9 cellular contexts compared by ENCODE assay signal in genomic region chr10:3775671-3776551, GRCh38. TPM values are rescaled to one million over a fixed set of nuclear protein-coding genes. Genes with fewer than 3 reads are reported as not detected.
DNase-seq lines count a peak whose midpoint lies in the region; ATAC-seq and TF ChIP-seq lines count a peak whose summit lies in the region.
"Had no signal": no experiment of that assay in that cellular context is flagged by ENCODE, and none has a peak within 500 bp of the region (broad histone marks: within the 10 kb centered on the region; RNA-seq: fewer than 3 reads in every experiment).

No MANE protein-coding gene starts in this region.

- no peak overlapping the region for H3K4me2 ChIP-seq in mammary epithelial cell (ENCODE audit: insufficient read depth, low read depth, low read length)

- DNase-seq in NT2/D1 (ENCODE audit: low read depth, low spot score) (peak; percentile 36), mammary epithelial cell (peak; percentile 75), kidney tubule cell (ENCODE audit: low spot score) (peak; percentile 59), NCI-H128 (lab: John Stamatoyannopoulos, UW; ENCODE audit: unreplicated experiment) (no peak), NCI-H2196 (lab: John Stamatoyannopoulos, UW; ENCODE audit: unreplicated experiment) (no peak)

- peaks cover 31% of the 10 kb centered on the region for H3K79me2 ChIP-seq in mammary epithelial cell (ENCODE audit: insufficient read depth, low read length)

- ATAC-seq in GM18505 (IDR thresholded peaks at IDR 0.05; ENCODE audit: unreplicated experiment) (no peak), GM18867 (IDR thresholded peaks at IDR 0.05; ENCODE audit: unreplicated experiment) (no peak)

- no peak for TF ChIP-seq CTCF in mammary epithelial cell (conservative IDR thresholded peaks at IDR 0.05 in 1 of 2, IDR thresholded peaks at IDR 0.05 in 1 of 2; ENCODE audit: extremely low read depth in 1 of 2, insufficient read depth in 1 of 2, low read depth in 1 of 2, low read length in 2 of 2)

- no peak overlapping the region for H2AFZ ChIP-seq in mammary epithelial cell (ENCODE audit: low read depth, low read length)

- no peaks in the 10 kb centered on the region for H3K9me3 ChIP-seq in NT2/D1 (ENCODE audit: insufficient read depth, low read length)
- no peaks in the 10 kb centered on the region for H3K9me3 ChIP-seq in mammary epithelial cell (replicated peaks; ENCODE audit: insufficient read depth, low read length)
- H3K9me3 ChIP-seq in subcutaneous abdominal adipose tissue (ENCODE audit: control insufficient read depth in 5 of 5, low read length in 5 of 5) = no peaks in the 10 kb centered on the region
- H3K9me3 ChIP-seq: ovary had no signal

- WGBS in mammary epithelial cell (ENCODE audit: low coverage, missing lambda C conversion rate) = 28% methylated on average over 9 of the region's 9 CpGs

- no TSS peak for BruUV-seq in mammary epithelial cell (replicated peaks; lab: Mats Ljungman, UMichigan)

- H3K4me3 ChIP-seq in NT2/D1 (ENCODE audit: insufficient read length, low read depth) (no peak overlapping the region), mammary epithelial cell (replicated peaks in 1 of 3; ENCODE audit: insufficient read depth in 1 of 3, low read depth in 2 of 3, low read length in 3 of 3) (no peak overlapping the region), subcutaneous abdominal adipose tissue (ENCODE audit: low read depth in 1 of 5, low read length in 5 of 5) (peak overlapping the region in 1 of 5 donors; percentile 13)
- H3K4me3 ChIP-seq: ovary had no signal

- H3K27ac ChIP-seq in mammary epithelial cell (ENCODE audit: insufficient read depth, low read depth, low read length) (peak overlapping the region; percentile 69), subcutaneous abdominal adipose tissue (ENCODE audit: low read depth, low read length) (peak overlapping the region; percentile 100)

- CTCF ChIA-PET in mammary epithelial cell (lab: Charles Lee; ENCODE audit: low non-redundant PET) = no interaction called here

- intact Hi-C loops in mammary epithelial cell (cut with micrococcal nuclease) = loop anchor here (1.0 to 10.0 kb wide), 6 partner anchors 13 to 579 kb away; no protein-coding TSS in a partner anchor

- H4K20me1 ChIP-seq in mammary epithelial cell (ENCODE audit: insufficient read depth, low read length) = no peaks in the 10 kb centered on the region

- H3K9ac ChIP-seq in NT2/D1 (ENCODE audit: insufficient read length, low read depth) (no peak overlapping the region), mammary epithelial cell (ENCODE audit: insufficient read depth, low read length) (no peak overlapping the region), subcutaneous abdominal adipose tissue (ENCODE audit: low read length in 5 of 5) (peak overlapping the region in 4 of 5 donors; percentile 28 to 68 (median 46))

- H3K27me3 ChIP-seq in NT2/D1 (ENCODE audit: insufficient read depth, insufficient read length) (no peaks in the 10 kb centered on the region), mammary epithelial cell (ENCODE audit: insufficient read depth, low read length) (no peaks in the 10 kb centered on the region), subcutaneous abdominal adipose tissue (ENCODE audit: control insufficient read depth in 5 of 5, insufficient read depth in 4 of 5, low read length in 5 of 5) (no peaks in the 10 kb centered on the region)
- H3K27me3 ChIP-seq: ovary had no signal

- in situ Hi-C loops in mammary epithelial cell (cut with MboI; ENCODE audit: low sequenced_read_pairs in 2 of 2) = loop anchor here (10.0 to 25.0 kb wide), 2 partner anchors 581 to 886 kb away; no protein-coding TSS in a partner anchor

- TF ChIP-seq POLR2A in GM18505 (IDR thresholded peaks at IDR 0.05; ENCODE audit: borderline replicate concordance, extremely low read depth, insufficient read depth, insufficient read length) = peak; percentile 43

- H3K4me1 ChIP-seq in NT2/D1 (ENCODE audit: insufficient read depth, insufficient read length) (peaks cover 10% of the 10 kb centered on the region), mammary epithelial cell (ENCODE audit: insufficient read depth, low read length) (peaks cover 46% of the 10 kb centered on the region), subcutaneous abdominal adipose tissue (ENCODE audit: control insufficient read depth in 5 of 5, insufficient read depth in 5 of 5, low read length in 5 of 5) (peaks cover 15 to 57% (median 53%) of the 10 kb centered on the region in 5 donors)

- H3K36me3 ChIP-seq in NT2/D1 (ENCODE audit: insufficient read depth, insufficient read length, low read length) = peaks cover 50% of the 10 kb centered on the region
- peaks cover 18% of the 10 kb centered on the region for H3K36me3 ChIP-seq in mammary epithelial cell (ENCODE audit: insufficient read depth, low read length)
- H3K36me3 ChIP-seq in subcutaneous abdominal adipose tissue (ENCODE audit: control insufficient read depth in 5 of 5, insufficient read depth in 5 of 5, low read length in 5 of 5) = peaks cover 10 to 67% (median 48%) of the 10 kb centered on the region in 5 donors
- H3K36me3 ChIP-seq: ovary had no signal

- dilution Hi-C loops in mammary epithelial cell (cut with HindIII; ENCODE audit: low sequenced_read_pairs) = no loop called here

RNA-seq across cellular contexts. Expression of gene KLF6, which starts 9.1 kb away (rescaled TPM):
- total RNA-seq in mammary epithelial cell = 100 to 1,000 TPM in 1 of 2 donors, 10 to 100 TPM in 1; 95.4 to 268 TPM
- 125 TPM for polyA plus RNA-seq in mammary epithelial cell
- 330 TPM for polyA minus RNA-seq in mammary epithelial cell

Comparison
In these comparisons a context has a peak if more than half of its experiments do, and no peak if none do; other contexts are left out.
1. DNase-seq: peak in NT2/D1 (single experiment), mammary epithelial cell (single experiment) and kidney tubule cell (single experiment); none in NCI-H128 (single experiment) and NCI-H2196 (single experiment).
2. H3K9ac ChIP-seq: peak in subcutaneous abdominal adipose tissue (4 of 5); none in NT2/D1 (single experiment) and mammary epithelial cell (single experiment).